ENCODE assay signal across 27 cellular contexts in the genomic region with DNA sequence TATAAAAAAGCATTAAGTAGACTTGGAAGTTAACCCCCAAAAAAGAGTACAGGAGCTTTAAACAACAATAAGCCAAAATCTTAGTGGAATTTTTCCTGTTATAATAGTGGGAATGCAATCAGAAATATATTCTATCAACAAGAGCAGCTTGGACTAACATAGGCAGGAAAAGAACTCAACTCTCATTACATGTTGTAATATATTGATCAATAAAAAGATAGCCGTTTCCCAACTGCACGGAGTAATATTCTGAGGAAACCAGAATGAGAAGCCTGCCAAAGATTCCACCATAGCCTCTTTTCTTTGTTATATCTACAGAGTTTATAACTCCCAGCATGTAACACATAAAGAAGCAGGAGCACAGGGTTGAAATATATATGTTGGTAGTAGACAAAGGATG.
"Had no signal": no experiment of that assay in that cellular context is flagged by ENCODE, and none has a peak within 500 bp of the region (broad histone marks: within the 10 kb centered on the region; RNA-seq: fewer than 3 reads in every experiment).

No MANE protein-coding gene starts in this region.

- DNase-seq: stimulated activated CD4-positive, alpha-beta T cell treated with anti-CD3 and anti-CD28 coated beads, Interleukin-2, amount 100 ng/mL, for 48 hours; stimulated activated CD4-positive, alpha-beta T cell treated with anti-CD3 and anti-CD28 coated beads, Interleukin-4, amount 100 ng/mL, for 1 hour; stimulated activated CD4-positive, alpha-beta T cell treated with anti-CD3 and anti-CD28 coated beads, Interleukin-4, amount 100 ng/mL, for 24 hours; stimulated activated CD4-positive, alpha-beta T cell treated with anti-CD3 and anti-CD28 coated beads, Interleukin-4, amount 100 ng/mL, for 4 hours; stimulated activated CD8-positive, alpha-beta memory T cell treated with anti-CD3 and anti-CD28 coated beads, Interleukin-4, amount 100 ng/mL, for 48 hours; stimulated activated naive B cell treated with anti-CD40 and anti-IgM and Interleukin-4, amounts not matched to agents 10 μg/mL and 1 μg/mL and 100 μg/mL, for 72 hours; stimulated activated naive CD4-positive, alpha-beta T cell; stimulated activated naive CD4-positive, alpha-beta T cell treated with Interleukin-2 at 50 U/mL for 16 hours; stimulated activated naive CD8-positive, alpha-beta T cell treated with anti-CD3 and anti-CD28 coated beads, Interleukin-15, amount 100 ng/mL, for 72 hours; stimulated activated naive CD8-positive, alpha-beta T cell treated with anti-CD3 and anti-CD28 coated beads, Interleukin-15, Interleukin-2, amounts not matched to agents 100 U/mL and 50 U/mL, for 24 hours; stomach; substantia nigra; testis; thyroid gland; tibial artery; transverse colon; trophoblast cell; upper lobe of left lung; upper lobe of right lung; uterus had no signal

- H3K9me3 ChIP-seq: suprapubic skin, testis, thyroid gland, tibial artery, transverse colon, uterus had no signal

- H3K4me1 ChIP-seq: stomach, suprapubic skin, thyroid gland, tibial artery, tibial nerve, transverse colon, upper lobe of left lung, uterus, vagina had no signal

- FAIRE-seq: urothelium cell line had no signal

- H3K4me3 ChIP-seq: stomach, suprapubic skin, testis, thoracic aorta, thyroid gland, tibial artery, tibial nerve, transverse colon, upper lobe of left lung, upper lobe of right lung, uterus, vagina had no signal

- ATAC-seq: stimulated activated effector memory CD8-positive, alpha-beta T cell treated with anti-CD3 and anti-CD28 coated beads, Interleukin-12 subunit alpha, Interleukin-12 subunit beta, amount 100 ng/mL, for 72 hours; stimulated activated memory B cell treated with anti-CD40 and anti-IgM and Interleukin-4, amounts not matched to agents 10 μg/mL and 1 μg/mL and 100 μg/mL, for 72 hours; stimulated activated naive B cell treated with anti-CD40 and anti-IgM and Interleukin-4, amounts not matched to agents 10 μg/mL and 1 μg/mL and 100 μg/mL, for 72 hours; stimulated activated naive CD8-positive, alpha-beta T cell treated with anti-CD3 and anti-CD28 coated beads, Interleukin-15, amount 100 ng/mL, for 72 hours; stimulated activated naive CD8-positive, alpha-beta T cell treated with anti-CD3 and anti-CD28 coated beads, Interleukin-15, Interleukin-2, amounts not matched to agents 100 U/mL and 50 U/mL, for 24 hours; upper lobe of right lung had no signal

- H3K27ac ChIP-seq: stomach, suprapubic skin, testis, thoracic aorta, thyroid gland, tibial artery, tibial nerve, transverse colon, upper lobe of left lung, upper lobe of right lung, uterus, vagina had no signal

- H3K27me3 ChIP-seq: stomach, suprapubic skin, testis, thyroid gland, tibial artery, tibial nerve, transverse colon, upper lobe of left lung, upper lobe of right lung, uterus, vagina had no signal

- H3K36me3 ChIP-seq: stomach, suprapubic skin, thoracic aorta, thyroid gland, tibial artery, tibial nerve, transverse colon, upper lobe of left lung, upper lobe of right lung, uterus, vagina had no signal
